1 cellular context compared by ENCODE assay signal in the genomic region with DNA sequence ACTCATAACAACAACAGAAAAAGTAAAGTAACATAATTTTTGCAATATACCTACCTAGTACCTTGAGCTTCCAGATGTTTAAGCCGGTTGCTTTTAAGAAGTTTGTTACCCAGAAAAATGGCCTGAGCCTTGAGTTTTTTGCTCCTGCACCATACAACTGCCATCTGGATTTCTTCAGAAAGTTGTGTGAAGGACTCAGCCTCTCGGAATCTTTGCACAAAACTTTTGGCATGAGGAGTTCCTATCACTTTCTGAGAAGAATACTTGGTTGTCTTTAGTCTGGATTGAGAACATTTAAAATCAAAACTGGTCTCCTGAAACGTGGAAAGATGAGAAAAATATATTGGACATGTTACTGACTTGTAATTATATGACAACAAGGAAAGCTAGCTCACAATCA.
A peak's percentile ranks its signal among the peaks of the same experiment; 100 is the strongest.
TF ChIP-seq lines count a peak whose summit lies in the region.

No MANE protein-coding gene starts in this region.

TF ChIP-seq in IMR-90, 13 proteins besides CTCF, POLR2A, EP300 and RAD21:
- TF ChIP-seq CEBPB (IDR thresholded peaks at IDR 0.05; ENCODE audit: low read depth, low read length) (peak; percentile 36; the same call in 1 of the 2 replicates), MAZ (IDR thresholded peaks at IDR 0.05; ENCODE audit: borderline replicate concordance, low read depth, low read length) (no peak)
